Comparison of ENCODE assay signal across 1 cellular context in the genomic region with DNA sequence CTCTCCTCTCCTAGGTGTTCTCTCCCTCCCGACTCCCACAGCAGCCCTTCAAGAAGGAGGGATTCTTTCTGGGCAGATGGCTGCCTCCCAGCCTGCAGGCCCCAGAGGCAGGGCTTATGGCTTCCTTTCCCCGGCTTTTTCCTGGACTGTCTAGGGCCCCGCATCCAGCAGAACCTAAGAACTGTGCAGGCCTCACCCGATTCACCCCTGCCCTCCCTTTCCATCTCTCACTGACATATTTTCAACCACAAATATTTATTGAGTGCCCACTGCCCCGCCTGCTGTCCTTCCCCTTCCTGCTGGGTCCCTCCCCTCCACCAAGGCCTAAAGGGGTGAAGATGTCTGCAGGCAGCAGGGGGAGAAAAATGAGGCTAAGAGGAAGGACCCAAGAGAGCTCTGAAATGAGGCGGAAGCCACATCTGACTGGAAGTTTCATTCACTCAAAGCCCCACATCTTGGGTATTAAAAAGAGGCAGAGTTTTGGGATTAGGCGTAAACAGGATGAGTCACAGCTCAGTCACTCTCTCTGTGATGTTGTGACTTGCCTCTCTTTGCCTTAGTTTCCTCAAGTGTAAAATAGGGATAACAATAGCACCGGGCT.
TF ChIP-seq lines count a peak whose summit lies in the region.

No MANE protein-coding gene starts in this region.

TF ChIP-seq in GM23338, 12 proteins besides CTCF, POLR2A, EP300 and RAD21 (continued from another document):
- TF ChIP-seq, protein P1, sequence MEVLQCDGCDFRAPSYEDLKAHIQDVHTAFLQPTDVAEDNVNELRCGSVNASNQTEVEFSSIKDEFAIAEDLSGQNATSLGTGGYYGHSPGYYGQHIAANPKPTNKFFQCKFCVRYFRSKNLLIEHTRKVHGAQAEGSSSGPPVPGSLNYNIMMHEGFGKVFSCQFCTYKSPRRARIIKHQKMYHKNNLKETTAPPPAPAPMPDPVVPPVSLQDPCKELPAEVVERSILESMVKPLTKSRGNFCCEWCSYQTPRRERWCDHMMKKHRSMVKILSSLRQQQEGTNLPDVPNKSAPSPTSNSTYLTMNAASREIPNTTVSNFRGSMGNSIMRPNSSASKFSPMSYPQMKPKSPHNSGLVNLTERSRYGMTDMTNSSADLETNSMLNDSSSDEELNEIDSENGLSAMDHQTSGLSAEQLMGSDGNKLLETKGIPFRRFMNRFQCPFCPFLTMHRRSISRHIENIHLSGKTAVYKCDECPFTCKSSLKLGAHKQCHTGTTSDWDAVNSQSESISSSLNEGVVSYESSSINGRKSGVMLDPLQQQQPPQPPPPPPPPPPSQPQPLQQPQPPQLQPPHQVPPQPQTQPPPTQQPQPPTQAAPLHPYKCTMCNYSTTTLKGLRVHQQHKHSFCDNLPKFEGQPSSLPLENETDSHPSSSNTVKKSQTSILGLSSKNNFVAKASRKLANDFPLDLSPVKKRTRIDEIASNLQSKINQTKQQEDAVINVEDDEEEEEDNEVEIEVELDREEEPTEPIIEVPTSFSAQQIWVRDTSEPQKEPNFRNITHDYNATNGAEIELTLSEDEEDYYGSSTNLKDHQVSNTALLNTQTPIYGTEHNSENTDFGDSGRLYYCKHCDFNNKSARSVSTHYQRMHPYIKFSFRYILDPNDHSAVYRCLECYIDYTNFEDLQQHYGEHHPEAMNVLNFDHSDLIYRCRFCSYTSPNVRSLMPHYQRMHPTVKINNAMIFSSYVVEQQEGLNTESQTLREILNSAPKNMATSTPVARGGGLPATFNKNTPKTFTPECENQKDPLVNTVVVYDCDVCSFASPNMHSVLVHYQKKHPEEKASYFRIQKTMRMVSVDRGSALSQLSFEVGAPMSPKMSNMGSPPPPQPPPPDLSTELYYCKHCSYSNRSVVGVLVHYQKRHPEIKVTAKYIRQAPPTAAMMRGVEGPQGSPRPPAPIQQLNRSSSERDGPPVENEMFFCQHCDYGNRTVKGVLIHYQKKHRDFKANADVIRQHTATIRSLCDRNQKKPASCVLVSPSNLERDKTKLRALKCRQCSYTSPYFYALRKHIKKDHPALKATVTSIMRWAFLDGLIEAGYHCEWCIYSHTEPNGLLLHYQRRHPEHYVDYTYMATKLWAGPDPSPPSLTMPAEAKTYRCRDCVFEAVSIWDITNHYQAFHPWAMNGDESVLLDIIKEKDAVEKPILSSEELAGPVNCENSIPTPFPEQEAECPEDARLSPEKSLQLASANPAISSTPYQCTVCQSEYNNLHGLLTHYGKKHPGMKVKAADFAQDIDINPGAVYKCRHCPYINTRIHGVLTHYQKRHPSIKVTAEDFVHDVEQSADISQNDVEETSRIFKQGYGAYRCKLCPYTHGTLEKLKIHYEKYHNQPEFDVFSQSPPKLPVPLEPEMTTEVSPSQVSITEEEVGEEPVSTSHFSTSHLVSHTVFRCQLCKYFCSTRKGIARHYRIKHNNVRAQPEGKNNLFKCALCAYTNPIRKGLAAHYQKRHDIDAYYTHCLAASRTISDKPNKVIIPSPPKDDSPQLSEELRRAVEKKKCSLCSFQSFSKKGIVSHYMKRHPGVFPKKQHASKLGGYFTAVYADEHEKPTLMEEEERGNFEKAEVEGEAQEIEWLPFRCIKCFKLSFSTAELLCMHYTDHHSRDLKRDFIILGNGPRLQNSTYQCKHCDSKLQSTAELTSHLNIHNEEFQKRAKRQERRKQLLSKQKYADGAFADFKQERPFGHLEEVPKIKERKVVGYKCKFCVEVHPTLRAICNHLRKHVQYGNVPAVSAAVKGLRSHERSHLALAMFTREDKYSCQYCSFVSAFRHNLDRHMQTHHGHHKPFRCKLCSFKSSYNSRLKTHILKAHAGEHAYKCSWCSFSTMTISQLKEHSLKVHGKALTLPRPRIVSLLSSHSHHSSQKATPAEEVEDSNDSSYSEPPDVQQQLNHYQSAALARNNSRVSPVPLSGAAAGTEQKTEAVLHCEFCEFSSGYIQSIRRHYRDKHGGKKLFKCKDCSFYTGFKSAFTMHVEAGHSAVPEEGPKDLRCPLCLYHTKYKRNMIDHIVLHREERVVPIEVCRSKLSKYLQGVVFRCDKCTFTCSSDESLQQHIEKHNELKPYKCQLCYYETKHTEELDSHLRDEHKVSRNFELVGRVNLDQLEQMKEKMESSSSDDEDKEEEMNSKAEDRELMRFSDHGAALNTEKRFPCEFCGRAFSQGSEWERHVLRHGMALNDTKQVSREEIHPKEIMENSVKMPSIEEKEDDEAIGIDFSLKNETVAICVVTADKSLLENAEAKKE (CRISPR knock-in tag; IDR thresholded peaks at IDR 0.05): no peak
- no peak for TF ChIP-seq ZNF331 (CRISPR knock-in tag; IDR thresholded peaks at IDR 0.05; ENCODE audit: low read depth)
- no peak for TF ChIP-seq NANOG (IDR thresholded peaks at IDR 0.05; ENCODE audit: borderline replicate concordance)
- TF ChIP-seq CREB1 (CRISPR knock-in tag; IDR thresholded peaks at IDR 0.05; ENCODE audit: low read depth): no peak
- no peak for TF ChIP-seq EZH2phosphoT487 (IDR thresholded peaks at IDR 0.05; ENCODE audit: unreplicated experiment)
- TF ChIP-seq ZNF114 (CRISPR knock-in tag; IDR thresholded peaks at IDR 0.05): no peak
- TF ChIP-seq, protein P2, sequence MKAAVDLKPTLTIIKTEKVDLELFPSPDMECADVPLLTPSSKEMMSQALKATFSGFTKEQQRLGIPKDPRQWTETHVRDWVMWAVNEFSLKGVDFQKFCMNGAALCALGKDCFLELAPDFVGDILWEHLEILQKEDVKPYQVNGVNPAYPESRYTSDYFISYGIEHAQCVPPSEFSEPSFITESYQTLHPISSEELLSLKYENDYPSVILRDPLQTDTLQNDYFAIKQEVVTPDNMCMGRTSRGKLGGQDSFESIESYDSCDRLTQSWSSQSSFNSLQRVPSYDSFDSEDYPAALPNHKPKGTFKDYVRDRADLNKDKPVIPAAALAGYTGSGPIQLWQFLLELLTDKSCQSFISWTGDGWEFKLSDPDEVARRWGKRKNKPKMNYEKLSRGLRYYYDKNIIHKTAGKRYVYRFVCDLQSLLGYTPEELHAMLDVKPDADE (IDR thresholded peaks at IDR 0.05): no peak
